In genomic region chr1:154483941-154484803, GRCh38 we compare ENCODE assay signal across 12 cellular contexts. TPM values are rescaled to one million over a fixed set of nuclear protein-coding genes. Genes with fewer than 3 reads are reported as not detected.
DNase-seq lines count a peak whose midpoint lies in the region; ATAC-seq and TF ChIP-seq lines count a peak whose summit lies in the region.
"Had no signal": no experiment of that assay in that cellular context is flagged by ENCODE, and none has a peak within 500 bp of the region (broad histone marks: within the 10 kb centered on the region; RNA-seq: fewer than 3 reads in every experiment).

No MANE protein-coding gene starts in this region.

- no peaks in the 10 kb centered on the region for H3K36me3 Mint-ChIP-seq in activated T-cell treated with anti-CD3 and anti-CD28 coated beads, Interleukin-2, amount 50 U/mL, for 4 hours (ENCODE audit: insufficient read depth)

- WGBS in esophagus squamous epithelium, 2 donors: 43 to 56% methylated on average over 11 to 12 of the region's 14 CpGs

- no peak overlapping the region for H3K9ac ChIP-seq in colonic mucosa (ENCODE audit: low read depth in 2 of 2, low read length in 2 of 2)

- TF ChIP-seq CTCF in esophagus squamous epithelium (IDR thresholded peaks at IDR 0.05) (peak in 1 of 6 experiments; percentile 8), colonic mucosa (IDR thresholded peaks at IDR 0.05) (no peak)

- H3K4me3 Mint-ChIP-seq in activated T-cell treated with anti-CD3 and anti-CD28 coated beads, Interleukin-2, amount 50 U/mL, for 4 hours: no peak overlapping the region
- H3K4me3 Mint-ChIP-seq: CD4-positive, alpha-beta T cell had no signal

- DNase-seq in DMS53 (lab: John Stamatoyannopoulos, UW) (peak; percentile 69), NCI-H460 (ENCODE audit: extremely low read depth, low read depth) (peak; percentile 99), esophagus squamous epithelium (lab: John Stamatoyannopoulos, UW) (no peak), non-pigmented ciliary epithelial cell (ENCODE audit: low read depth) (peak; percentile 72), colonic mucosa (no peak), SIG-M5 treated with dmso at 0.1 percent for 504 hours (lab: John Stamatoyannopoulos, UW; ENCODE audit: unreplicated experiment) (no peak)
- no peak for DNase-seq in activated T-cell treated with anti-CD3 and anti-CD28 coated beads, Interleukin-2, amount 50 U/mL, for 4 hours
- DNase-seq: activated effector memory CD4-positive, alpha-beta T cell treated with Interleukin-2 at 50 U/mL for 16 hours; CD4-positive, alpha-beta T cell; NCI-H82 had no signal

- H3K4me1 ChIP-seq in esophagus squamous epithelium (peaks cover 0 to 49% (median 22%) of the 10 kb centered on the region in 3 donors), colonic mucosa (no peaks in the 10 kb centered on the region)

- TF ChIP-seq POLR2A in esophagus squamous epithelium (IDR thresholded peaks at IDR 0.05): no peak

- H3K36me3 ChIP-seq in esophagus squamous epithelium: peaks cover 0 to 16% (median 0%) of the 10 kb centered on the region in 3 donors
- no peaks in the 10 kb centered on the region for H3K36me3 ChIP-seq in colonic mucosa

- no peaks in the 10 kb centered on the region for H3K27me3 Mint-ChIP-seq in activated T-cell treated with anti-CD3 and anti-CD28 coated beads, Interleukin-2, amount 50 U/mL, for 4 hours (ENCODE audit: low read depth)
- H3K27me3 Mint-ChIP-seq: CD4-positive, alpha-beta T cell had no signal

- ATAC-seq in GM19351 (IDR thresholded peaks at IDR 0.05; ENCODE audit: unreplicated experiment): no peak
- ATAC-seq in activated T-cell treated with anti-CD3 and anti-CD28 coated beads, Interleukin-2, amount 50 U/mL, for 4 hours: no peak

- H3K4me1 Mint-ChIP-seq in activated T-cell treated with anti-CD3 and anti-CD28 coated beads, Interleukin-2, amount 50 U/mL, for 4 hours (ENCODE audit: low read depth): peaks cover 2% of the 10 kb centered on the region

- H3K9me3 ChIP-seq in esophagus squamous epithelium (no peaks in the 10 kb centered on the region), colonic mucosa (no peaks in the 10 kb centered on the region)

- H3K4me3 ChIP-seq in esophagus squamous epithelium: no peak overlapping the region
- no peak overlapping the region for H3K4me3 ChIP-seq in colonic mucosa

- H3K27ac ChIP-seq in esophagus squamous epithelium: peak overlapping the region in 3 of 4 donors; percentile 21 to 69 (median 63)
- H3K27ac ChIP-seq in colonic mucosa: no peak overlapping the region

- no peaks in the 10 kb centered on the region for H3K27me3 ChIP-seq in esophagus squamous epithelium
- no peaks in the 10 kb centered on the region for H3K27me3 ChIP-seq in colonic mucosa

- H3K9me3 Mint-ChIP-seq in activated T-cell treated with anti-CD3 and anti-CD28 coated beads, Interleukin-2, amount 50 U/mL, for 4 hours: no peaks in the 10 kb centered on the region
- H3K9me3 Mint-ChIP-seq: CD4-positive, alpha-beta T cell had no signal

- intact Hi-C loops in esophagus squamous epithelium (cut with DNase I): no loop called here
- intact Hi-C loops in colonic mucosa (cut with DNase I): loop anchor here (5.0 kb wide), 1 partner anchor 273 kb away; no protein-coding TSS in a partner anchor

RNA-seq across cellular contexts. Expression of gene TDRD10, which starts 17.8 kb away (rescaled TPM):
- not detected in 2 replicates for total RNA-seq in NCI-H460 (2014; rRNA removed; shearing (Covaris generic))
- polyA plus RNA-seq in NCI-H460 (2014; cell fraction: nucleus; rRNA removed): 0.08 TPM in 1 of 2 replicates, not detected in the other
- total RNA-seq in esophagus squamous epithelium (1 to 10 TPM in 1 of 4 donors, under 1 TPM in 1, not detected in 2; 0.26 to 2.7 TPM), colonic mucosa (under 1 TPM; 0.42 to 0.67 TPM)
- total RNA-seq in activated T-cell treated with anti-CD3 and anti-CD28 coated beads, Interleukin-2, amount 50 U/mL, for 4 hours: not detected
- total RNA-seq: CD4-positive, alpha-beta T cell; mononuclear cell had no signal

RNA-seq across cellular contexts. Expression of gene SHE, which starts 18.0 kb away (rescaled TPM):
- 0.02 TPM in 1 of 2 replicates, not detected in the other for total RNA-seq in NCI-H460 (2014; rRNA removed; shearing (Covaris generic))
- polyA plus RNA-seq in NCI-H460 (2014; cell fraction: nucleus; rRNA removed): 0.10 TPM in 1 of 2 replicates, not detected in the other
- 10 to 100 TPM in 1 of 4 donors, 1 to 10 TPM in 1, under 1 TPM in 2; 0.19 to 13.4 (median 4.1) TPM for total RNA-seq in esophagus squamous epithelium
- total RNA-seq in activated T-cell treated with anti-CD3 and anti-CD28 coated beads, Interleukin-2, amount 50 U/mL, for 4 hours: under 1 TPM; 0.03 to 0.14 (median 0.05) TPM
- 1 to 10 TPM; 1.7 to 3.9 TPM for total RNA-seq in colonic mucosa
- total RNA-seq: CD4-positive, alpha-beta T cell had no signal

Comparison
In these comparisons a context has a peak if more than half of its experiments do, and no peak if none do; other contexts are left out.
1. DNase-seq: peak in DMS53 (single experiment), NCI-H460 (single experiment) and non-pigmented ciliary epithelial cell (single experiment); none in esophagus squamous epithelium (single experiment), activated T-cell treated with anti-CD3 and anti-CD28 coated beads, Interleukin-2, amount 50 U/mL, for 4 hours (single experiment), colonic mucosa (single experiment) and SIG-M5 treated with dmso at 0.1 percent for 504 hours (single experiment).